Comparison of ENCODE assay signal across 17 cellular contexts in genomic region chr4:124181045-124181444, GRCh38.
DNase-seq lines count a peak whose midpoint lies in the region; ATAC-seq and TF ChIP-seq lines count a peak whose summit lies in the region.
"Had no signal": no experiment of that assay in that cellular context is flagged by ENCODE, and none has a peak within 500 bp of the region (broad histone marks: within the 10 kb centered on the region; RNA-seq: fewer than 3 reads in every experiment).

No MANE protein-coding gene starts in this region.

- H3K9me3 Mint-ChIP-seq in naive thymus-derived CD8-positive, alpha-beta T cell: peaks cover 0 to 12% (median 0%) of the 10 kb centered on the region in 9 donors
- H3K9me3 Mint-ChIP-seq: CD4-positive, alpha-beta T cell; HFFc6 had no signal

- H3K27me3 Mint-ChIP-seq in naive thymus-derived CD8-positive, alpha-beta T cell: peaks cover 0 to 4% (median 0%) of the 10 kb centered on the region in 5 donors
- H3K27me3 Mint-ChIP-seq: CD4-positive, alpha-beta T cell had no signal

- H3K36me3 Mint-ChIP-seq in naive thymus-derived CD8-positive, alpha-beta T cell: no peaks in the 10 kb centered on the region

- H3K27ac Mint-ChIP-seq in naive thymus-derived CD8-positive, alpha-beta T cell: no peak overlapping the region
- H3K27ac Mint-ChIP-seq: CD4-positive, alpha-beta T cell; HFFc6 had no signal

- ATAC-seq in SK-N-SH treated with all-trans-retinoic acid at 6 μM for 48 hours: peak; percentile 48; the same call in 2 of the 3 replicates
- ATAC-seq in naive thymus-derived CD8-positive, alpha-beta T cell: no peak
- ATAC-seq: A549, HCT116 had no signal

- peak; percentile 20 for DNase-seq in ELR (ENCODE audit: low read depth)
- peak; percentile 39 for DNase-seq in fibroblast of peridontal ligament (ENCODE audit: extremely low read depth)
- peak; percentile 58 for DNase-seq in foreskin melanocyte
- no peak for DNase-seq in NK-92 treated with Interleukin-12 subunit alpha and Interleukin-12 subunit beta, amount 100 ng/mL, for 24 hours (lab: John Stamatoyannopoulos, UW)
- no peak for DNase-seq in RKO (ENCODE audit: low spot score)
- DNase-seq in putamen (ENCODE audit: low spot score): no peak
- no peak for DNase-seq in naive thymus-derived CD8-positive, alpha-beta T cell
- DNase-seq: AML-193; Caco-2; CD4-positive, alpha-beta T cell; GDM1; GOT3; H7; HFFc6 had no signal

- H3K4me3 Mint-ChIP-seq in naive thymus-derived CD8-positive, alpha-beta T cell: no peak overlapping the region
- H3K4me3 Mint-ChIP-seq: CD4-positive, alpha-beta T cell; HFFc6 had no signal

- H3K4me1 Mint-ChIP-seq in naive thymus-derived CD8-positive, alpha-beta T cell: no peaks in the 10 kb centered on the region

- POLR2A ChIA-PET in naive thymus-derived CD8-positive, alpha-beta T cell (lab: Charles Lee): no interaction called here

TF ChIP-seq in SK-N-SH treated with all-trans-retinoic acid at 6 μM for 48 hours, 23 proteins besides CTCF, POLR2A, EP300 and RAD21:
- no peak for TF ChIP-seq TSHZ2 (CRISPR knock-in tag; IDR thresholded peaks at IDR 0.05)
- no peak for TF ChIP-seq PPARA (CRISPR knock-in tag; IDR thresholded peaks at IDR 0.05; ENCODE audit: borderline replicate concordance)
- TF ChIP-seq TOX (CRISPR knock-in tag; IDR thresholded peaks at IDR 0.05; ENCODE audit: borderline replicate concordance): peak; percentile 92
- TF ChIP-seq RARB (CRISPR knock-in tag; IDR thresholded peaks at IDR 0.05): 0 out of 2 replicates have a peak, but pooled peaks have one; percentile 54
- TF ChIP-seq SNAI2 (CRISPR knock-in tag; IDR thresholded peaks at IDR 0.05): no peak
- TF ChIP-seq ESRRG (CRISPR knock-in tag; IDR thresholded peaks at IDR 0.05): no peak
- peak; percentile 72; the same call in 1 of the 2 replicates for TF ChIP-seq ZC3H10 (CRISPR knock-in tag; IDR thresholded peaks at IDR 0.05)

Comparison
In these comparisons a context has a peak if more than half of its experiments do, and no peak if none do; other contexts are left out.
1. DNase-seq: peak in ELR (single experiment), fibroblast of peridontal ligament (single experiment) and foreskin melanocyte (single experiment); none in NK-92 treated with Interleukin-12 subunit alpha and Interleukin-12 subunit beta, amount 100 ng/mL, for 24 hours (single experiment), RKO (single experiment), putamen (single experiment) and naive thymus-derived CD8-positive, alpha-beta T cell (0 of 10).